Comparison of ENCODE assay signal across 2 cellular contexts in genomic region chr7:4802577-4802976, GRCh38.
A peak's percentile ranks its signal among the peaks of the same experiment; 100 is the strongest.
"Not testable (repeated sequence)": the region's sequence is repeated elsewhere in the genome, so short reads cannot be mapped to it uniquely, and the experiment has no call there.

No MANE protein-coding gene starts in this region.

- not testable (repeated sequence) for H3K27me3 ChIP-seq in BLaER1; BLaER1 treated with 17β-estradiol and CSF1 and Interleukin-3, amounts not matched to agents 10 nM and 100 nM

- peaks cover 44% of the 10 kb centered on the region; the same call in 1 of the 2 replicates for H3K36me3 ChIP-seq in BLaER1
- H3K36me3 ChIP-seq in BLaER1 treated with 17β-estradiol and CSF1 and Interleukin-3, amounts not matched to agents 10 nM and 100 nM = not testable (repeated sequence)

- H3K4me1 ChIP-seq in BLaER1 = peaks cover 95% of the 10 kb centered on the region
- H3K4me1 ChIP-seq in BLaER1 treated with 17β-estradiol and CSF1 and Interleukin-3, amounts not matched to agents 10 nM and 100 nM = peaks cover 34 to 87% (median 77%) of the 10 kb centered on the region in 10 experiments

- H4K20me1 ChIP-seq in BLaER1 = peaks cover 15% of the 10 kb centered on the region; the same call in 1 of the 2 replicates
- H4K20me1 ChIP-seq in BLaER1 treated with 17β-estradiol and CSF1 and Interleukin-3, amounts not matched to agents 10 nM and 100 nM = peaks cover 0 to 27% (median 7%) of the 10 kb centered on the region in 11 experiments; a peak in 10 of 22 replicates

- H3K9ac ChIP-seq in BLaER1 = not testable (repeated sequence)
- H3K9ac ChIP-seq in BLaER1 treated with 17β-estradiol and CSF1 and Interleukin-3, amounts not matched to agents 10 nM and 100 nM = 0 out of 22 replicates have a peak overlapping the region, but pooled peaks of 1 of the 11 experiments have one; percentile 13

- H3K4me3 ChIP-seq in BLaER1; BLaER1 treated with 17β-estradiol and CSF1 and Interleukin-3, amounts not matched to agents 10 nM and 100 nM: not testable (repeated sequence)

- H3K27ac ChIP-seq in BLaER1 = peak overlapping the region; percentile 80; the same call in 1 of the 2 replicates
- H3K27ac ChIP-seq in BLaER1 treated with 17β-estradiol and CSF1 and Interleukin-3, amounts not matched to agents 10 nM and 100 nM = peak overlapping the region in 3 of 11 experiments; percentile 10 to 49 (median 16); a peak in 3 of 22 replicates

- H3K4me2 ChIP-seq in BLaER1 = peak overlapping the region; percentile 94
- H3K4me2 ChIP-seq in BLaER1 treated with 17β-estradiol and CSF1 and Interleukin-3, amounts not matched to agents 10 nM and 100 nM = peak overlapping the region in 6 of 11 experiments; percentile 73 to 94 (median 84); a peak in 11 of 22 replicates

- H3K9me3 ChIP-seq in BLaER1; BLaER1 treated with 17β-estradiol and CSF1 and Interleukin-3, amounts not matched to agents 10 nM and 100 nM (replicated peaks in 1 of 11): not testable (repeated sequence)
